In genomic region chr17:61928101-61928436, GRCh38 we compare ENCODE assay signal across 8 cellular contexts. TPM values are rescaled to one million over a fixed set of nuclear protein-coding genes. Genes with fewer than 3 reads are reported as not detected.
DNase-seq lines count a peak whose midpoint lies in the region; ATAC-seq and TF ChIP-seq lines count a peak whose summit lies in the region.

No MANE protein-coding gene starts in this region.

- H3K4me1 Mint-ChIP-seq in activated CD4-positive, alpha-beta T cell treated with anti-CD3 and anti-CD28 coated beads, Interleukin-2, amount 10 ng/mL, durations not matched to agents 7 days and 5 days = peaks cover 19% of the 10 kb centered on the region

- WGBS in testis, 2 donors = 32 to 41% methylated on average over 4 of the region's 4 CpGs

- H3K4me3 ChIP-seq in WERI-Rb-1 (ENCODE audit: low read depth, low read length) (peak overlapping the region; percentile 91), iPS-15b (ENCODE audit: low read depth, low read length) (peak overlapping the region; percentile 99), testis (peak overlapping the region; percentile 86 to 88)

- H3K27me3 ChIP-seq in WERI-Rb-1 (ENCODE audit: insufficient read depth, low read depth, severe bottlenecking) (no peaks in the 10 kb centered on the region), iPS-15b (ENCODE audit: control insufficient read depth, insufficient read depth, low read length) (no peaks in the 10 kb centered on the region), testis (no peaks in the 10 kb centered on the region)

- H3K27ac Mint-ChIP-seq in activated CD4-positive, alpha-beta T cell treated with anti-CD3 and anti-CD28 coated beads, Interleukin-2, amount 10 ng/mL, durations not matched to agents 7 days and 5 days = peak overlapping the region; percentile 89

- DNase-seq in activated CD4-positive, alpha-beta T cell treated with anti-CD3 and anti-CD28 coated beads, Interleukin-2, amount 10 ng/mL, durations not matched to agents 7 days and 5 days = no peak
- no peak for DNase-seq in activated CD4-positive, alpha-beta T cell treated with anti-CD3 and anti-CD28 coated beads, Interleukin-2, amount 50 U/mL, for 1 hour
- no peak for DNase-seq in WERI-Rb-1
- no peak for DNase-seq in testis
- DNase-seq in mucosa of gallbladder (ENCODE audit: low spot score) = no peak
- no peak for DNase-seq in NCI-H524 treated with DMSO at 0.1 percent for 48 hours (lab: John Stamatoyannopoulos, UW)

- peaks cover 4% of the 10 kb centered on the region for H3K4me1 ChIP-seq in iPS-15b (ENCODE audit: control insufficient read depth, insufficient read depth, low read length)
- H3K4me1 ChIP-seq in testis = peaks cover 4% of the 10 kb centered on the region

- no peaks in the 10 kb centered on the region for H3K9me3 Mint-ChIP-seq in activated CD4-positive, alpha-beta T cell treated with anti-CD3 and anti-CD28 coated beads, Interleukin-2, amount 10 ng/mL, durations not matched to agents 7 days and 5 days

- TF ChIP-seq POLR2A in testis (IDR thresholded peaks at IDR 0.05) = no peak

- no peak for TF ChIP-seq CTCF in WERI-Rb-1 (IDR thresholded peaks at IDR 0.05; ENCODE audit: low read depth, low read length)
- no peak for TF ChIP-seq CTCF in testis (IDR thresholded peaks at IDR 0.05)

- peaks cover 3% of the 10 kb centered on the region for H3K27me3 Mint-ChIP-seq in activated CD4-positive, alpha-beta T cell treated with anti-CD3 and anti-CD28 coated beads, Interleukin-2, amount 10 ng/mL, durations not matched to agents 7 days and 5 days

- ATAC-seq in HG03159 (IDR thresholded peaks at IDR 0.05; ENCODE audit: unreplicated experiment) = no peak

- H3K9me3 ChIP-seq in WERI-Rb-1 (ENCODE audit: severe bottlenecking) (no peaks in the 10 kb centered on the region), iPS-15b (ENCODE audit: control insufficient read depth, insufficient read depth, low read length) (no peaks in the 10 kb centered on the region), testis (no peaks in the 10 kb centered on the region)

- H3K36me3 ChIP-seq in WERI-Rb-1 (peaks cover 29% of the 10 kb centered on the region), iPS-15b (ENCODE audit: control insufficient read depth, insufficient read depth, low read length) (no peaks in the 10 kb centered on the region), testis (ENCODE audit: low read depth, missing control alignments) (no peaks in the 10 kb centered on the region)

- POLR2A ChIA-PET in activated CD4-positive, alpha-beta T cell treated with anti-CD3 and anti-CD28 coated beads, Interleukin-2, amount 10 ng/mL, durations not matched to agents 7 days and 5 days (lab: Charles Lee) = no interaction called here

- H3K36me3 Mint-ChIP-seq in activated CD4-positive, alpha-beta T cell treated with anti-CD3 and anti-CD28 coated beads, Interleukin-2, amount 10 ng/mL, durations not matched to agents 7 days and 5 days (ENCODE audit: low read depth) = peaks cover 9% of the 10 kb centered on the region

- peak overlapping the region; percentile 83 for H3K4me3 Mint-ChIP-seq in activated CD4-positive, alpha-beta T cell treated with anti-CD3 and anti-CD28 coated beads, Interleukin-2, amount 10 ng/mL, durations not matched to agents 7 days and 5 days

- intact Hi-C loops in testis (cut with DNase I; ENCODE audit: low total_unique reads) = loop anchor here (10.0 kb wide), 1 partner anchor 137 kb away; the partner anchor contains the start of gene MED13

- CTCF ChIA-PET in activated CD4-positive, alpha-beta T cell treated with anti-CD3 and anti-CD28 coated beads, Interleukin-2, amount 10 ng/mL, durations not matched to agents 7 days and 5 days (lab: Charles Lee) = no interaction called here

- H3K9ac ChIP-seq in iPS-15b (ENCODE audit: low read depth, low read length) = no peak overlapping the region

- H3K27ac ChIP-seq in WERI-Rb-1 = peak overlapping the region; percentile 84
- H3K27ac ChIP-seq in testis = peak overlapping the region; percentile 85 to 91

RNA-seq across cellular contexts. Expression of gene INTS2, which starts 0.3 kb away (rescaled TPM):
- total RNA-seq in activated CD4-positive, alpha-beta T cell treated with anti-CD3 and anti-CD28 coated beads, Interleukin-2, amount 10 ng/mL, durations not matched to agents 7 days and 5 days = 10 to 100 TPM; 22.7 to 24.1 TPM
- total RNA-seq in testis (10 to 100 TPM; 25.7 to 28.1 TPM), mucosa of gallbladder (11.3 TPM)
- polyA plus RNA-seq in testis (ENCODE audit: insufficient read depth, low read depth, low replicate concordance) = 9.6 TPM
